In genomic region chr11:59918987-59919589, GRCh38 we compare ENCODE assay signal across 9 cellular contexts. TPM values are rescaled to one million over a fixed set of nuclear protein-coding genes. Genes with fewer than 3 reads are reported as not detected.
DNase-seq lines count a peak whose midpoint lies in the region; ATAC-seq and TF ChIP-seq lines count a peak whose summit lies in the region.
"Had no signal": no experiment of that assay in that cellular context is flagged by ENCODE, and none has a peak within 500 bp of the region (broad histone marks: within the 10 kb centered on the region; RNA-seq: fewer than 3 reads in every experiment).

No MANE protein-coding gene starts in this region.

- H3K4me3 Mint-ChIP-seq in Calu3 (ENCODE audit: low read depth, unreplicated experiment): no peak overlapping the region

- H3K9me3 ChIP-seq in Panc1 (ENCODE audit: control insufficient read depth, insufficient read depth, low read depth, low read length) (peaks cover 4% of the 10 kb centered on the region; the same call in 1 of the 2 replicates), esophagus squamous epithelium (peaks cover 0 to 30% (median 14%) of the 10 kb centered on the region in 3 donors)

- no peak for TF ChIP-seq POLR2A in esophagus squamous epithelium (IDR thresholded peaks at IDR 0.05)

- H3K27ac Mint-ChIP-seq in Calu3 (ENCODE audit: unreplicated experiment): peak overlapping the region; percentile 23

- BruUV-seq in Calu3 (replicated peaks; lab: Mats Ljungman, UMichigan) (no TSS peak), Panc1 (replicated peaks; lab: Mats Ljungman, UMichigan) (no TSS peak)

- no peaks in the 10 kb centered on the region for H3K27me3 ChIP-seq in H7 (ENCODE audit: control insufficient read depth, insufficient read depth, low read length)
- H3K27me3 ChIP-seq in Panc1 (ENCODE audit: control insufficient read depth, insufficient read depth, low read length): no peaks in the 10 kb centered on the region
- no peaks in the 10 kb centered on the region for H3K27me3 ChIP-seq in esophagus squamous epithelium

- in situ Hi-C loops in Panc1 (cut with HindIII; ENCODE audit: low pct_unique_long_range_greater_than_20kb, low sequenced_read_pairs): no loop called here

- TF ChIP-seq CTCF in Calu3 (IDR thresholded peaks at IDR 0.05; ENCODE audit: unreplicated experiment) (peak; percentile 59), Panc1 (IDR thresholded peaks at IDR 0.05) (peak; percentile 64; the same call in 1 of the 2 replicates), esophagus squamous epithelium (IDR thresholded peaks at IDR 0.05) (peak in 4 of 6 experiments; percentile 9 to 56 (median 23))

- POLR2A ChIA-PET in Panc1 (lab: Charles Lee): interaction anchor here (0.6 kb wide), 1 partner anchor 103 kb away, joined by 3 read pairs; no protein-coding TSS in a partner anchor

- CTCF ChIA-PET in Calu3 (lab: Charles Lee): interaction anchor here (0.8 to 2.0 kb wide), 13 partner anchors 9 to 332 kb away, joined by 3 to 17 read pairs (median 5); partner anchors contain the start of genes MRPL16, PATL1, STX3 and TCN1
- CTCF ChIA-PET in Panc1 (lab: Charles Lee): interaction anchor here (0.5 to 1.2 kb wide), 4 partner anchors 22 to 269 kb away, joined by 3 to 6 read pairs (median 4); no protein-coding TSS in a partner anchor

- H3K36me3 Mint-ChIP-seq in Calu3 (ENCODE audit: insufficient read depth, unreplicated experiment): no peaks in the 10 kb centered on the region

- no peaks in the 10 kb centered on the region for H3K4me1 ChIP-seq in Panc1 (ENCODE audit: control insufficient read depth, insufficient read depth, low read length)
- no peaks in the 10 kb centered on the region for H3K4me1 ChIP-seq in esophagus squamous epithelium

- intact Hi-C loops in Calu3 (cut with micrococcal nuclease; ENCODE audit: unreplicated experiment): loop anchor here (1.0 to 10.0 kb wide), 4 partner anchors 42 to 211 kb away; partner anchors contain the start of genes OOSP3 and STX3
- intact Hi-C loops in Panc1 (cut with micrococcal nuclease; ENCODE audit: unreplicated experiment): loop anchor here (2.0 kb wide), 1 partner anchor 96 kb away; no protein-coding TSS in a partner anchor
- intact Hi-C loops in esophagus squamous epithelium (cut with DNase I): no loop called here

- H3K27ac ChIP-seq in Panc1 (ENCODE audit: low read length) (no peak overlapping the region), esophagus squamous epithelium (no peak overlapping the region)
- H3K27ac ChIP-seq: SK-N-MC had no signal

- H3K4me3 ChIP-seq in H7 (ENCODE audit: insufficient read depth, low read depth, low read length): no peak overlapping the region
- no peak overlapping the region for H3K4me3 ChIP-seq in Panc1 (ENCODE audit: low read depth in 2 of 2, low read length in 2 of 2)
- no peak overlapping the region for H3K4me3 ChIP-seq in esophagus squamous epithelium
- H3K4me3 ChIP-seq: SK-N-MC had no signal

- H3K36me3 ChIP-seq in H7 (replicated peaks; ENCODE audit: control insufficient read depth, insufficient read depth, low read length) (no peaks in the 10 kb centered on the region), Panc1 (ENCODE audit: control insufficient read depth, insufficient read depth, low read length) (no peaks in the 10 kb centered on the region), esophagus squamous epithelium (no peaks in the 10 kb centered on the region)

- 28 to 40% methylated on average over 3 of the region's 3 CpGs for WGBS in esophagus squamous epithelium, 2 donors

- H3K4me1 Mint-ChIP-seq in Calu3 (ENCODE audit: low read depth, unreplicated experiment): peaks cover 24% of the 10 kb centered on the region

- ATAC-seq in Panc1 (no peak), GM21360 (IDR thresholded peaks at IDR 0.05; ENCODE audit: unreplicated experiment) (no peak), HG02884 (IDR thresholded peaks at IDR 0.05; ENCODE audit: unreplicated experiment) (no peak)

- H3K9me3 Mint-ChIP-seq in Calu3 (ENCODE audit: low read depth, unreplicated experiment): peaks cover 14% of the 10 kb centered on the region

- no peaks in the 10 kb centered on the region for H3K27me3 Mint-ChIP-seq in Calu3 (ENCODE audit: unreplicated experiment)

- DNase-seq in Calu3 (peak; percentile 59), H7 (peak; percentile 42), Panc1 (ENCODE audit: low read depth, low spot score) (no peak), esophagus squamous epithelium (lab: John Stamatoyannopoulos, UW) (no peak), NCI-H187 treated with DMSO at 0.1 percent for 48 hours (lab: John Stamatoyannopoulos, UW) (no peak)
- peak; percentile 4 to 11 for DNase-seq in stimulated activated CD4-positive, alpha-beta T cell treated with anti-CD3 and anti-CD28 coated beads, Interleukin-2, amount 100 ng/mL, for 48 hours

RNA-seq across cellular contexts. Expression of gene OOSP1, which starts 19.1 kb away (rescaled TPM):
- not detected in 2 replicates for total RNA-seq in Calu3 (2022)
- total RNA-seq in H7 (2014; rRNA removed; shearing (Covaris generic)): 0.22 TPM in 1 of 2 replicates, not detected in the other
- total RNA-seq in Panc1 (2021; ENCODE audit: unreplicated experiment): not detected
- not detected for polyA plus RNA-seq in Panc1 (2012; ENCODE audit: insufficient read length)
- total RNA-seq in esophagus squamous epithelium: not detected

RNA-seq across cellular contexts. Expression of gene OOSP3, which starts 40.5 kb away (rescaled TPM):
- total RNA-seq in Calu3 (2022) (not detected in 2 replicates), Panc1 (2021; ENCODE audit: unreplicated experiment) (not detected), esophagus squamous epithelium (not detected)
- not detected in 2 replicates for total RNA-seq in H7 (2014; rRNA removed; shearing (Covaris generic))
- not detected for polyA plus RNA-seq in Panc1 (2012; ENCODE audit: insufficient read length)

RNA-seq across cellular contexts. Expression of gene OOSP4A, which starts 44.7 kb away (rescaled TPM):
- total RNA-seq in Calu3 (2022): not detected in 2 replicates
- not detected in 2 replicates for total RNA-seq in H7 (2014; rRNA removed; shearing (Covaris generic))
- not detected for total RNA-seq in Panc1 (2021; ENCODE audit: unreplicated experiment)
- not detected for polyA plus RNA-seq in Panc1 (2012; ENCODE audit: insufficient read length)
- total RNA-seq in esophagus squamous epithelium: under 1 TPM in 1 of 4 donors, not detected in 3; 0.95 TPM

RNA-seq across cellular contexts. Expression of gene TCN1, which starts 52.8 kb away (rescaled TPM):
- total RNA-seq in Calu3 (2022): 335 and 428 TPM in 2 replicates
- not detected in 2 replicates for total RNA-seq in H7 (2014; rRNA removed; shearing (Covaris generic))
- not detected for total RNA-seq in Panc1 (2021; ENCODE audit: unreplicated experiment)
- polyA plus RNA-seq in Panc1 (2012; ENCODE audit: insufficient read length): not detected
- 100 to 1,000 TPM in 1 of 4 donors, 10 to 100 TPM in 3; 10.3 to 108 (median 39.0) TPM for total RNA-seq in esophagus squamous epithelium

Comparison
In these comparisons a context has a peak if more than half of its experiments do, and no peak if none do; other contexts are left out.
1. DNase-seq: peak in Calu3 (single experiment), H7 (single experiment) and stimulated activated CD4-positive, alpha-beta T cell treated with anti-CD3 and anti-CD28 coated beads, Interleukin-2, amount 100 ng/mL, for 48 hours (2 of 2); none in Panc1 (single experiment), esophagus squamous epithelium (single experiment) and NCI-H187 treated with DMSO at 0.1 percent for 48 hours (single experiment).
2. Peak in every context shown above with its lines, with median percentiles within 50 percentile points of each other: CTCF ChIP-seq.